24 cellular contexts compared by ENCODE assay signal in genomic region chr4:31461425-31461824, GRCh38.
DNase-seq lines count a peak whose midpoint lies in the region; ATAC-seq and TF ChIP-seq lines count a peak whose summit lies in the region.
"Had no signal": no experiment of that assay in that cellular context is flagged by ENCODE, and none has a peak within 500 bp of the region (broad histone marks: within the 10 kb centered on the region; RNA-seq: fewer than 3 reads in every experiment).

No MANE protein-coding gene starts in this region.

- no peaks in the 10 kb centered on the region for H3K36me3 ChIP-seq in stomach
- H3K36me3 ChIP-seq: upper lobe of left lung had no signal

- H3K9me3 Mint-ChIP-seq in chondrocyte (ENCODE audit: low read depth): no peaks in the 10 kb centered on the region

- H3K9me3 ChIP-seq in stomach: peaks cover 0 to 3% (median 0%) of the 10 kb centered on the region in 4 donors
- H3K9me3 ChIP-seq: A549, body of pancreas, psoas muscle, upper lobe of left lung had no signal

- H3K4me3 ChIP-seq in fibroblast of mammary gland (ENCODE audit: control insufficient read depth, low read depth, low read length): no peak overlapping the region
- H3K4me3 ChIP-seq in stomach: no peak overlapping the region
- H3K4me3 ChIP-seq: A549, body of pancreas, K562, psoas muscle, upper lobe of left lung had no signal

- H3K27ac Mint-ChIP-seq in chondrocyte (ENCODE audit: unreplicated experiment): no peak overlapping the region
- H3K27ac Mint-ChIP-seq: activated naive CD4-positive, alpha-beta T cell treated with anti-CD3 and anti-CD28 coated beads for 36 hours; CD4-positive, alpha-beta memory T cell; dendritic cell treated with granulocyte-macrophage colony-stimulating factor and Interleukin-4, amounts not matched to agents 40 ng/mL and 50 ng/mL, for 4 days; mesothelial cell of epicardium; stimulated activated naive B cell treated with anti-CD40 and anti-IgM and Interleukin-4, amounts not matched to agents 10 μg/mL and 1 μg/mL and 100 μg/mL, for 72 hours had no signal

- H3K36me3 Mint-ChIP-seq in chondrocyte (ENCODE audit: low read depth): no peaks in the 10 kb centered on the region
- H3K36me3 Mint-ChIP-seq: CD4-positive, alpha-beta memory T cell; mesothelial cell of epicardium; stimulated activated naive B cell treated with anti-CD40 and anti-IgM and Interleukin-4, amounts not matched to agents 10 μg/mL and 1 μg/mL and 100 μg/mL, for 72 hours had no signal

- TF ChIP-seq CTCF in fibroblast of mammary gland (conservative IDR thresholded peaks at IDR 0.05; ENCODE audit: control insufficient read depth, insufficient read depth, low read depth, low read length) (no peak), chondrocyte (IDR thresholded peaks at IDR 0.05) (no peak), stomach (IDR thresholded peaks at IDR 0.05) (no peak)

- no peak overlapping the region for H3K4me3 Mint-ChIP-seq in chondrocyte (ENCODE audit: unreplicated experiment)
- H3K4me3 Mint-ChIP-seq: activated naive CD4-positive, alpha-beta T cell treated with anti-CD3 and anti-CD28 coated beads for 36 hours; CD4-positive, alpha-beta memory T cell; dendritic cell treated with granulocyte-macrophage colony-stimulating factor and Interleukin-4, amounts not matched to agents 40 ng/mL and 50 ng/mL, for 4 days; mesothelial cell of epicardium; neural crest cell; stimulated activated naive B cell treated with anti-CD40 and anti-IgM and Interleukin-4, amounts not matched to agents 10 μg/mL and 1 μg/mL and 100 μg/mL, for 72 hours had no signal

- 76 to 90% (median 81%) methylated on average over 5 of the region's 5 CpGs for WGBS in stomach, 5 donors

- intact Hi-C loops in stomach (cut with DNase I; ENCODE audit: low total_unique reads): no loop called here

- DNase-seq in AG08395 (ENCODE audit: low spot score) (peak; percentile 11), HS-27A (ENCODE audit: low read depth) (peak; percentile 40), T1000 (lab: John Stamatoyannopoulos, UW) (peak; percentile 60), fibroblast of mammary gland (ENCODE audit: low read depth) (peak; percentile 83), chondrocyte (ENCODE audit: low spot score) (no peak), iPS-NIHi11 (ENCODE audit: low spot score) (no peak), stomach (no peak)
- DNase-seq: activated CD4-positive, alpha-beta T cell treated with anti-CD3 and anti-CD28 coated beads, Interleukin-2, amount 50 U/mL, for 4 hours; activated naive CD4-positive, alpha-beta T cell treated with anti-CD3 and anti-CD28 coated beads for 36 hours; body of pancreas; CD4-positive, alpha-beta memory T cell; DND-41; NCI-H1092; NCI-H2107; psoas muscle; stimulated activated naive B cell treated with anti-CD40 and anti-IgM and Interleukin-4, amounts not matched to agents 10 μg/mL and 1 μg/mL and 100 μg/mL, for 72 hours; upper lobe of left lung had no signal

- H3K27ac ChIP-seq in stomach: no peak overlapping the region
- H3K27ac ChIP-seq: A549, body of pancreas, psoas muscle, upper lobe of left lung had no signal

- H3K4me1 Mint-ChIP-seq in chondrocyte (ENCODE audit: low read depth): peaks cover 9% of the 10 kb centered on the region
- H3K4me1 Mint-ChIP-seq: CD4-positive, alpha-beta memory T cell; mesothelial cell of epicardium; neural crest cell; stimulated activated naive B cell treated with anti-CD40 and anti-IgM and Interleukin-4, amounts not matched to agents 10 μg/mL and 1 μg/mL and 100 μg/mL, for 72 hours had no signal

- H3K27me3 ChIP-seq in stomach: no peaks in the 10 kb centered on the region
- H3K27me3 ChIP-seq: body of pancreas, upper lobe of left lung had no signal

- H3K27me3 Mint-ChIP-seq in chondrocyte (ENCODE audit: low read depth): no peaks in the 10 kb centered on the region
- H3K27me3 Mint-ChIP-seq: CD4-positive, alpha-beta memory T cell; dendritic cell treated with granulocyte-macrophage colony-stimulating factor and Interleukin-4, amounts not matched to agents 40 ng/mL and 50 ng/mL, for 4 days; stimulated activated naive B cell treated with anti-CD40 and anti-IgM and Interleukin-4, amounts not matched to agents 10 μg/mL and 1 μg/mL and 100 μg/mL, for 72 hours had no signal

- ATAC-seq in HG02642 (IDR thresholded peaks at IDR 0.05; ENCODE audit: poor library complexity, unreplicated experiment): no peak
- ATAC-seq: A549; body of pancreas; K562; psoas muscle; SK-N-SH treated with all-trans-retinoic acid at 6 μM for 48 hours; stimulated activated naive B cell treated with anti-CD40 and anti-IgM and Interleukin-4, amounts not matched to agents 10 μg/mL and 1 μg/mL and 100 μg/mL, for 72 hours had no signal

- no peak for TF ChIP-seq POLR2A in stomach (IDR thresholded peaks at IDR 0.05)

- no peak for TF ChIP-seq EP300 in stomach (IDR thresholded peaks at IDR 0.05)

- no peaks in the 10 kb centered on the region for H3K4me1 ChIP-seq in stomach
- H3K4me1 ChIP-seq: A549, body of pancreas, psoas muscle, upper lobe of left lung had no signal

Comparison
In these comparisons a context has a peak if more than half of its experiments do, and no peak if none do; other contexts are left out.
1. DNase-seq: peak in AG08395 (single experiment), HS-27A (single experiment), T1000 (single experiment) and fibroblast of mammary gland (single experiment); none in chondrocyte (single experiment), iPS-NIHi11 (single experiment) and stomach (single experiment).